In the genomic region with DNA sequence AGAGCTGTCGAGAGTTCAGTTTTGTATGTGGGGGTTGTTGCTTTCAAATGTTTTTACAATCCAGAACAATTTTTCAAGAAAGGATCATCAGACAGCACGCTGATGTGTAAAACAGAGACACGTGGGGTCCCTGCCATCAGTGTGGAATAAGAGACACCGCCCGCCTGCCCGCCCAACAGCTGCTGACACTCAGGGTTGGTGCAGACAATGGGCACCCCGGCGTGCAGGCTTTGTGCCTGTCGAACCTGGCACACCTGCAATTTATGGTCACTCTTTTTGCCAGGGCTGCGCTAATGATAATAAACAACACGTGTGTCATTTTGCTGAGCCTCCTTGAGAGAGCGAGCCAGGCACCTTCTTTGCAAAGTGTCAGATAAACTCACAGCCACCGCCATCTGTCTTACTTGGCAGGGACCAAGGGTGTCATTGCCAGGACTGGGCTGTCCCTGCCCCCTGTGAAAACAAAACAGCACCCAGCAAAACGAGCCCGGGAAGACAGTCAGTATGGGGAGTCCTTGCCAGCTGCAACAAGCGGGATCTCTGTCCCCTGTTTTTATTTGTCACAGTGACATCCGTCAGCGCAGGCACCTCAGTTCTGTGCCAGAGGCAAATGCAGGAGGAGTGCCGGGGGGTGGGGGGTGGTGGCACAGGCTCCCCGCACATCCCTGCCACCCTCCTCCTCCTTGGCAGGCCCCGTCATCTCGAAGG, we compare ENCODE assay signal across 14 cellular contexts.
DNase-seq lines count a peak whose midpoint lies in the region; FAIRE-seq and TF ChIP-seq lines count a peak whose summit lies in the region.
"Had no signal": no experiment of that assay in that cellular context is flagged by ENCODE, and none has a peak within 500 bp of the region (broad histone marks: within the 10 kb centered on the region; RNA-seq: fewer than 3 reads in every experiment).

No MANE protein-coding gene starts in this region.

- H3K36me3 ChIP-seq in Caco-2 (ENCODE audit: control insufficient read depth, insufficient read depth, low read length) (no peaks in the 10 kb centered on the region), PC-9 (ENCODE audit: low read depth) (no peaks in the 10 kb centered on the region)
- H3K36me3 ChIP-seq: suprapubic skin had no signal

- BruUV-seq in Caco-2 (replicated peaks; lab: Mats Ljungman, UMichigan) (no TSS peak), PC-9 (replicated peaks; lab: Mats Ljungman, UMichigan) (no TSS peak)

- H3K27ac Mint-ChIP-seq in Caco-2 (ENCODE audit: unreplicated experiment): no peak overlapping the region
- H3K27ac Mint-ChIP-seq: B cell, HFFc6 had no signal

- TF ChIP-seq CTCF in Caco-2 (IDR thresholded peaks at IDR 0.05; ENCODE audit: insufficient read depth in 1 of 2, low read depth in 1 of 2, low read length in 1 of 2, severe bottlenecking in 1 of 2, unreplicated experiment in 1 of 2): no peak
- TF ChIP-seq CTCF in PC-9 (conservative IDR thresholded peaks at IDR 0.05): no peak

- CTCF ChIA-PET in Caco-2 (lab: Charles Lee) (no interaction called here), PC-9 (lab: Charles Lee) (no interaction called here)

- no peaks in the 10 kb centered on the region for H4K20me1 ChIP-seq in PC-9 (ENCODE audit: insufficient read depth)

- no peaks in the 10 kb centered on the region for H3K27me3 Mint-ChIP-seq in Caco-2 (ENCODE audit: insufficient read depth, unreplicated experiment)
- H3K27me3 Mint-ChIP-seq: B cell had no signal

- no peak overlapping the region for H3K4me3 ChIP-seq in Caco-2 (ENCODE audit: low read depth, low read length)
- no peak overlapping the region for H3K4me3 ChIP-seq in PC-9
- H3K4me3 ChIP-seq: suprapubic skin had no signal

- H3K9me2 ChIP-seq in PC-9 (ENCODE audit: insufficient read depth): no peaks in the 10 kb centered on the region

- no peaks in the 10 kb centered on the region for H3K79me2 ChIP-seq in PC-9 (ENCODE audit: low read depth)

- no peaks in the 10 kb centered on the region for H3K36me3 Mint-ChIP-seq in Caco-2 (ENCODE audit: insufficient read depth, unreplicated experiment)

- H3K4me3 Mint-ChIP-seq in Caco-2 (ENCODE audit: unreplicated experiment): no peak overlapping the region
- H3K4me3 Mint-ChIP-seq: activated T-cell treated with anti-CD3 and anti-CD28 coated beads, Interleukin-2, amount 50 U/mL, for 4 hours; B cell; HFFc6 had no signal

- intact Hi-C loops in Caco-2 (cut with micrococcal nuclease; ENCODE audit: unreplicated experiment) (no loop called here), PC-9 (cut with micrococcal nuclease; ENCODE audit: unreplicated experiment) (no loop called here)

- H3K4me1 ChIP-seq in Caco-2: no peaks in the 10 kb centered on the region
- no peaks in the 10 kb centered on the region for H3K4me1 ChIP-seq in PC-9 (replicated peaks; ENCODE audit: insufficient read depth)

- no peak overlapping the region for H2AFZ ChIP-seq in PC-9

- DNase-seq in DMS153 (lab: John Stamatoyannopoulos, UW): peak; percentile 88
- DNase-seq in NCI-H2029 treated with DMSO at 0.1 percent for 48 hours (lab: John Stamatoyannopoulos, UW): peak; percentile 92
- peak in 53 of 56 donors; percentile 19 to 95 (median 76) for DNase-seq in amygdala (lab: John Stamatoyannopoulos, UW)
- peak; percentile 70 for DNase-seq in middle frontal gyrus (ENCODE audit: extremely low spot score, low spot score)
- no peak for DNase-seq in Caco-2
- DNase-seq in GM19239 (ENCODE audit: insufficient read length, low spot score): no peak
- no peak for DNase-seq in PC-9
- no peak for DNase-seq in GDM1 (lab: John Stamatoyannopoulos, UW)
- DNase-seq: activated T-cell treated with anti-CD3 and anti-CD28 coated beads, Interleukin-2, amount 50 U/mL, for 4 hours; HFFc6 had no signal

- no peak for FAIRE-seq in GM19239 (lab: Jason Lieb, UNC)
- FAIRE-seq: bronchial epithelial cell, keratinocyte had no signal

- no peaks in the 10 kb centered on the region for H3F3A ChIP-seq in PC-9 (ENCODE audit: insufficient read depth, low read depth)

- H3K4me1 Mint-ChIP-seq in Caco-2 (ENCODE audit: low read depth, unreplicated experiment): no peaks in the 10 kb centered on the region
- H3K4me1 Mint-ChIP-seq: B cell had no signal

- no peak overlapping the region for H3K4me2 ChIP-seq in PC-9

- POLR2A ChIA-PET in Caco-2 (lab: Charles Lee) (no interaction called here), PC-9 (lab: Charles Lee; ENCODE audit: unreplicated experiment) (interaction anchor here (0.5 kb wide), 1 partner anchor 20 kb away, joined by 6 read pairs; no protein-coding TSS in a partner anchor)

- H3K27me3 ChIP-seq in Caco-2 (replicated peaks; ENCODE audit: control insufficient read depth, insufficient read depth, low read length): no peaks in the 10 kb centered on the region
- H3K27me3 ChIP-seq in PC-9 (ENCODE audit: insufficient read depth, low read depth): no peaks in the 10 kb centered on the region

- H3K27ac ChIP-seq in PC-9: no peak overlapping the region
- H3K27ac ChIP-seq: suprapubic skin had no signal

- no peaks in the 10 kb centered on the region for H3K9me3 Mint-ChIP-seq in Caco-2 (ENCODE audit: unreplicated experiment)
- H3K9me3 Mint-ChIP-seq: activated T-cell treated with anti-CD3 and anti-CD28 coated beads, Interleukin-2, amount 50 U/mL, for 4 hours; HFFc6 had no signal

- H3K9me3 ChIP-seq in Caco-2 (no peaks in the 10 kb centered on the region), PC-9 (ENCODE audit: insufficient read depth, low read depth) (no peaks in the 10 kb centered on the region)
- H3K9me3 ChIP-seq: suprapubic skin had no signal

Comparison
In these comparisons a context has a peak if more than half of its experiments do, and no peak if none do; other contexts are left out.
1. DNase-seq: peak in DMS153 (single experiment), NCI-H2029 treated with DMSO at 0.1 percent for 48 hours (single experiment), amygdala (53 of 56) and middle frontal gyrus (single experiment); none in Caco-2 (0 of 2), GM19239 (single experiment), PC-9 (0 of 2) and GDM1 (single experiment).